Comparison of ENCODE assay signal across 27 cellular contexts in the genomic region with DNA sequence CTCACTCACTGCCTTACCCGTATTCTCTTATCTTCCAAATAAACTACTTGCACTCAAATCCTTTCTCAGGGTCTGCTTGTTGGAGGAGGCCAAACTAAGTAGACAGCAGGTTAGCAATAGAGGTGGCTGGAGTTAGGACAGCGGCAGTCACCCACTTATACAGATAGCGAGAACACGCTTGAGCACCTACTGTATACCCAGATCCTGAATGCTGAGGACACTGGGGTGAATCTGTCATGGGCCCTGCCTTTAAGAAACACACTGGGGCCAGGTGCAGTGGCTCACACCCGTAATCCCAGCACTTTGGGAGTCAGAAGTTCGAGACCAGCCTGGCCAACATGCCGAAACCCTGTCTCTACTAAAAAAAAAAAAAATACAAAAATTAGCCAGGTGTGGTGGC. TPM values are rescaled to one million over a fixed set of nuclear protein-coding genes. Genes with fewer than 3 reads are reported as not detected.
A peak's percentile ranks its signal among the peaks of the same experiment; 100 is the strongest.
DNase-seq lines count a peak whose midpoint lies in the region; ATAC-seq, FAIRE-seq and TF ChIP-seq lines count a peak whose summit lies in the region.
"Had no signal": no experiment of that assay in that cellular context is flagged by ENCODE, and none has a peak within 500 bp of the region (broad histone marks: within the 10 kb centered on the region; RNA-seq: fewer than 3 reads in every experiment).

No MANE protein-coding gene starts in this region.

- ATAC-seq in HepG2, result no peak
- no peak for ATAC-seq in right lobe of liver
- ATAC-seq: Right ventricle myocardium inferior had no signal

- H3K27me3 ChIP-seq in HepG2 (ENCODE audit: control insufficient read depth in 1 of 2, insufficient read depth in 2 of 2, low read length in 2 of 2) (no peaks in the 10 kb centered on the region), right lobe of liver (no peaks in the 10 kb centered on the region), colonic mucosa (no peaks in the 10 kb centered on the region)
- H3K27me3 ChIP-seq: SJSA1 had no signal

- CTCF ChIA-PET in HepG2 (lab: Yijun Ruan, JAX; ENCODE audit: low intra/inter-chr PET ratio, low total read pairs), result no interaction called here

- no peak for TF ChIP-seq RAD21 in HepG2 (CRISPR knock-in tag; IDR thresholded peaks at IDR 0.05)

- H3K4me2 ChIP-seq in HepG2 (ENCODE audit: low read depth, low read length), result no peak overlapping the region

- H4K20me1 ChIP-seq in HepG2 (ENCODE audit: insufficient read depth, low read length), result no peaks in the 10 kb centered on the region

- H2AFZ ChIP-seq in HepG2 (ENCODE audit: low read length), result no peak overlapping the region

- in situ Hi-C loops in HepG2 (cut with HindIII; ENCODE audit: extremely low pct_ligation_motif_present, low pct_unique_long_range_greater_than_20kb) (no loop called here), GM13977 (cut with MboI; ENCODE audit: low pct_unique_long_range_greater_than_20kb, low sequenced_read_pairs, unreplicated experiment) (no loop called here)

- POLR2A ChIA-PET in HepG2 (lab: Yijun Ruan, JAX), result no interaction called here

- DNase-seq in HepG2 (ENCODE audit: low spot score), result no peak
- no peak for DNase-seq in right lobe of liver
- DNase-seq in colonic mucosa, result no peak
- DNase-seq in posterior vena cava (ENCODE audit: low spot score), result peak; percentile 8
- DNase-seq in T-helper 1 cell, result no peak
- DNase-seq in GM13977 (ENCODE audit: low spot score), result no peak
- no peak for DNase-seq in frontal cortex (ENCODE audit: low spot score in 2 of 2)
- DNase-seq: 8988T; AML-193; CD8-positive, alpha-beta memory T cell; DMS53; GDM1; H7; IMR-90; MV-4-11; NCI-H1105 treated with DMSO at 0.1 percent for 48 hours; NCI-H2029 treated with DMSO at 0.1 percent for 48 hours; NCI-H226; NCI-H510A treated with DMSO at 0.1 percent for 48 hours; NCI-H774; NK-92 treated with Interleukin-12 subunit alpha and Interleukin-12 subunit beta, amount 100 ng/mL, for 24 hours had no signal

- no peak for TF ChIP-seq CTCF in HepG2 (CRISPR knock-in tag; IDR thresholded peaks at IDR 0.05)
- TF ChIP-seq CTCF in right lobe of liver (IDR thresholded peaks at IDR 0.05), result no peak
- TF ChIP-seq CTCF in colonic mucosa (IDR thresholded peaks at IDR 0.05), result no peak
- TF ChIP-seq CTCF in GM13977 (IDR thresholded peaks at IDR 0.05; ENCODE audit: extremely low read depth, insufficient read depth, missing control alignments), result no peak

- TF ChIP-seq EP300 in HepG2 (IDR thresholded peaks at IDR 0.05; ENCODE audit: low read depth in 2 of 2, low read length in 2 of 2) (no peak), HepG2 (CRISPR knock-in tag; IDR thresholded peaks at IDR 0.05; ENCODE audit: borderline replicate concordance) (no peak)

- H3K9ac ChIP-seq in HepG2 (ENCODE audit: insufficient read depth, low read depth, low read length) (no peak overlapping the region), colonic mucosa (ENCODE audit: low read depth in 2 of 2, low read length in 2 of 2) (peak overlapping the region in 1 of 2 donors; percentile 83)

- BruUV-seq in HepG2 (replicated peaks; lab: Mats Ljungman, UMichigan), result no TSS peak

- intact Hi-C loops in HepG2 (cut with micrococcal nuclease; ENCODE audit: unreplicated experiment) (no loop called here), right lobe of liver (cut with DNase I) (no loop called here), colonic mucosa (cut with DNase I) (no loop called here), posterior vena cava (cut with DNase I) (no loop called here)

- H3K27ac ChIP-seq in HepG2 (ENCODE audit: extremely low read length, insufficient read depth, low read length) (no peak overlapping the region), right lobe of liver (no peak overlapping the region), colonic mucosa (peak overlapping the region; percentile 83)
- H3K27ac ChIP-seq: C4-2B, SJSA1 had no signal

- no peak overlapping the region for H3K4me3 ChIP-seq in HepG2 (replicated peaks in 1 of 3; ENCODE audit: insufficient read depth in 1 of 3, low read depth in 2 of 3, low read length in 3 of 3)
- H3K4me3 ChIP-seq in right lobe of liver, result no peak overlapping the region
- no peak overlapping the region for H3K4me3 ChIP-seq in colonic mucosa
- H3K4me3 ChIP-seq: SJSA1 had no signal

- no peak for TF ChIP-seq POLR2A in HepG2 (IDR thresholded peaks at IDR 0.05; ENCODE audit: insufficient read depth in 1 of 2, low read depth in 2 of 2, low read length in 2 of 2)
- no peak for TF ChIP-seq POLR2A in right lobe of liver (IDR thresholded peaks at IDR 0.05)

- H3K36me3 ChIP-seq in HepG2 (replicated peaks in 1 of 2; ENCODE audit: control insufficient read depth in 1 of 2, insufficient read depth in 2 of 2, low read length in 2 of 2) (no peaks in the 10 kb centered on the region), right lobe of liver (no peaks in the 10 kb centered on the region), colonic mucosa (no peaks in the 10 kb centered on the region)
- H3K36me3 ChIP-seq: SJSA1 had no signal

- H3K4me1 ChIP-seq in HepG2 (ENCODE audit: insufficient read depth, low read length), result peaks cover 62% of the 10 kb centered on the region
- no peaks in the 10 kb centered on the region for H3K4me1 ChIP-seq in right lobe of liver
- H3K4me1 ChIP-seq in colonic mucosa, result peaks cover 16% of the 10 kb centered on the region
- H3K4me1 ChIP-seq: SJSA1 had no signal

- H3K79me2 ChIP-seq in HepG2 (ENCODE audit: insufficient read depth, low read length), result no peaks in the 10 kb centered on the region

- FAIRE-seq in HepG2 (lab: Jason Lieb, UNC), result no peak
- no peak for FAIRE-seq in frontal cortex (lab: Jason Lieb, UNC)
- FAIRE-seq: D721Med, GM19239, RCC 7860 had no signal

- H3K9me3 ChIP-seq in HepG2 (ENCODE audit: low read length), result no peaks in the 10 kb centered on the region
- H3K9me3 ChIP-seq in right lobe of liver, result no peaks in the 10 kb centered on the region
- H3K9me3 ChIP-seq in colonic mucosa, result no peaks in the 10 kb centered on the region
- H3K9me3 ChIP-seq: SJSA1 had no signal

- 95% methylated on average over 7 of the region's 7 CpGs for WGBS in HepG2 (ENCODE audit: low lambda C conversion rate)
- WGBS in right lobe of liver (ENCODE audit: insufficient coverage, low coverage, low lambda C conversion rate, missing lambda C conversion rate), result 97% methylated on average over 7 of the region's 7 CpGs

TF ChIP-seq in HepG2, 621 proteins besides CTCF, POLR2A, EP300 and RAD21:
- TF ChIP-seq KMT2B (CRISPR knock-in tag; IDR thresholded peaks at IDR 0.05) (no peak), GABPB1 (CRISPR knock-in tag; IDR thresholded peaks at IDR 0.05) (no peak), ZNF547 (CRISPR knock-in tag; IDR thresholded peaks at IDR 0.05) (no peak), PRMT3 (CRISPR knock-in tag; IDR thresholded peaks at IDR 0.05; ENCODE audit: borderline replicate concordance, low read depth) (no peak), NFATC3 (CRISPR knock-in tag; IDR thresholded peaks at IDR 0.05) (no peak), ZKSCAN8 (CRISPR knock-in tag; IDR thresholded peaks at IDR 0.05; ENCODE audit: borderline replicate concordance) (peak; percentile 46; the same call in 1 of the 2 replicates), ZMAT3 (CRISPR knock-in tag; conservative IDR thresholded peaks at IDR 0.05) (no peak)

RNA-seq across cellular contexts. Expression of gene TSEN2, which starts 38.0 kb away (rescaled TPM):
- total RNA-seq in HepG2 (2016; rRNA removed; fragmentation: Illumina TruSeq; extraction: Trizol) (16.4 and 17.3 TPM in 2 replicates), right lobe of liver (1 to 10 TPM; 4.7 to 9.2 (median 6.4) TPM), colonic mucosa (10 to 100 TPM; 13.7 to 21.1 TPM), posterior vena cava (10 to 100 TPM; 13.8 TPM), frontal cortex (39.5 TPM)
- total RNA-seq in HepG2 (2016; cell fraction: cytosol; rRNA removed; fragmentation: Illumina TruSeq; extraction: Trizol; ENCODE audit: low read depth), result 8.7 and 13.6 TPM in 2 replicates
- total RNA-seq in HepG2 (2016; cell fraction: insoluble cytoplasmic fraction; rRNA removed; fragmentation: Illumina TruSeq; extraction: Trizol), result 15.8 and 19.3 TPM in 2 replicates
- 9.1 and 9.4 TPM in 2 replicates for total RNA-seq in HepG2 (2016; cell fraction: membrane; rRNA removed; fragmentation: Illumina TruSeq; extraction: Trizol)
- total RNA-seq in HepG2 (2016; cell fraction: nucleus; rRNA removed; fragmentation: Illumina TruSeq; extraction: Trizol), result 21.4 and 24.3 TPM in 2 replicates
- 11.0 and 11.5 TPM in 2 replicates for polyA plus RNA-seq in HepG2 (2011; rRNA removed)
- polyA plus RNA-seq in HepG2 (2011; cell fraction: cytosol; rRNA removed), result 3.9 and 4.1 TPM in 2 replicates
- 14.2 and 17.5 TPM in 2 replicates for polyA plus RNA-seq in HepG2 (2011; cell fraction: nucleus; rRNA removed)
- 8.1 and 9.3 TPM in 2 replicates for polyA plus RNA-seq in HepG2 (2012)
- polyA plus RNA-seq in HepG2 (2016; cell fraction: cytosol; fragmentation: Illumina TruSeq; extraction: Trizol; ENCODE audit: low read depth), result 2.0 and 2.5 TPM in 2 replicates
- 13.0 and 13.8 TPM in 2 replicates for polyA plus RNA-seq in HepG2 (2016; cell fraction: insoluble cytoplasmic fraction; fragmentation: Illumina TruSeq; extraction: Trizol; ENCODE audit: low read depth)
- 2.9 and 4.2 TPM in 2 replicates for polyA plus RNA-seq in HepG2 (2016; cell fraction: membrane; fragmentation: Illumina TruSeq; extraction: Trizol; ENCODE audit: low read depth)
- 28.7 and 33.4 TPM in 2 replicates for polyA plus RNA-seq in HepG2 (2016; cell fraction: nucleus; fragmentation: Illumina TruSeq; extraction: Trizol; ENCODE audit: insufficient read depth, low read depth)
- polyA minus RNA-seq in HepG2 (2011; rRNA and poly(A)+ RNA removed; ENCODE audit: low replicate concordance), result 19.0 and 68.2 TPM in 2 replicates
- 5.5 and 5.6 TPM in 2 replicates for polyA minus RNA-seq in HepG2 (2011; cell fraction: cytosol; rRNA and poly(A)+ RNA removed)
- polyA minus RNA-seq in HepG2 (2011; cell fraction: nucleus; rRNA and poly(A)+ RNA removed), result 27.9 and 34.7 TPM in 2 replicates
